In the genomic region with DNA sequence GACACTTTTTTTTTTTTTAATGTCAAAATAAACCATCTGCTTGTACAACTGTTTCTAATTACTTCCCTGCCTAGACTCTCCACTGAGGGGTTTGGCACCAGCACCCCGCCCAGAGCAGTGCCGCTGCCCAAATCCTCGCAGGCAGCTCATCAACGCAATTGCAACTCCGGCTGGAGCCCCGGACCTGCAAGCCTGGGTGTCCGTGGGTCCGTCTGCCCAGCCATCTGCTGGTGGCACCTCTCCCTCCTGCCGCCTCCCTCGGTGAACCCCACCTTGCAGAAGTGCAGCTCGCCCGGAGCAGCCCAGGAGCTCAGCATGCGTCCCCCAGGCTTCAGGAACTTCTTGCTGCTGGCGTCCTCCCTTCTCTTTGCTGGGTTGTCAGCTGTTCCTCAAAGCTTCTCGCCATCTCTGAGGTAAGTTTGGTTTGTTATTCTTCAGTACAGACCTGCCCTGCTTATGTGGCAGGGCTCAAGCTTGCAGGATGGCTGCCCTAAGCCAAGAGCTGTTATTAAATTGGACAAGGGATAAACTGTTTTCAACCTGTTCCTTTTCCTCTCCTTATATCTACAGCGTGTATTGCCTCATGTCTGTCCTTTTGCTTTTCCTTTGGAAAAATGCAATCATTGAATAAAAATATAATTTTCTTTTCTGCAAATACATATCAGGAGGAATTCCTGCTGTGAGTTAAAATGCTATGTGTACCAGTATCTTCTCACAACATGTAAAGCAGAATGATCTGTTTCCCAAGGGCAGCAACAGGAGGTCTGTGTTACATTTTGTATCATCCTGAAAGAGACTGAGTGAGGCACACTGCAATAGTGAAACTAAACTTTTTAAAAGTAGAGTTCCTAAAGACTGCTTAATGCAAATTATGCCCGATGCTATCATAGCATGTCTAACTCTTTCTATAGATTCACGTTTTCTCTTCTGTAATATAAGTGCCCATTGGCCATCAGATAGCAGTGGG, we compare ENCODE assay signal across 1 cellular context.
TF ChIP-seq lines count a peak whose summit lies in the region.

A gene with protein sequence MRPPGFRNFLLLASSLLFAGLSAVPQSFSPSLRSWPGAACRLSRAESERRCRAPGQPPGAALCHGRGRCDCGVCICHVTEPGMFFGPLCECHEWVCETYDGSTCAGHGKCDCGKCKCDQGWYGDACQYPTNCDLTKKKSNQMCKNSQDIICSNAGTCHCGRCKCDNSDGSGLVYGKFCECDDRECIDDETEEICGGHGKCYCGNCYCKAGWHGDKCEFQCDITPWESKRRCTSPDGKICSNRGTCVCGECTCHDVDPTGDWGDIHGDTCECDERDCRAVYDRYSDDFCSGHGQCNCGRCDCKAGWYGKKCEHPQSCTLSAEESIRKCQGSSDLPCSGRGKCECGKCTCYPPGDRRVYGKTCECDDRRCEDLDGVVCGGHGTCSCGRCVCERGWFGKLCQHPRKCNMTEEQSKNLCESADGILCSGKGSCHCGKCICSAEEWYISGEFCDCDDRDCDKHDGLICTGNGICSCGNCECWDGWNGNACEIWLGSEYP (plus strand): TSS at position 157 of the 967 bp plus-strand sequence. CDS start 159 bp downstream, at position 316.

TF ChIP-seq in GM12878, 131 proteins besides CTCF, POLR2A, EP300 and RAD21 (continued from another document):
- TF ChIP-seq, protein P1, sequence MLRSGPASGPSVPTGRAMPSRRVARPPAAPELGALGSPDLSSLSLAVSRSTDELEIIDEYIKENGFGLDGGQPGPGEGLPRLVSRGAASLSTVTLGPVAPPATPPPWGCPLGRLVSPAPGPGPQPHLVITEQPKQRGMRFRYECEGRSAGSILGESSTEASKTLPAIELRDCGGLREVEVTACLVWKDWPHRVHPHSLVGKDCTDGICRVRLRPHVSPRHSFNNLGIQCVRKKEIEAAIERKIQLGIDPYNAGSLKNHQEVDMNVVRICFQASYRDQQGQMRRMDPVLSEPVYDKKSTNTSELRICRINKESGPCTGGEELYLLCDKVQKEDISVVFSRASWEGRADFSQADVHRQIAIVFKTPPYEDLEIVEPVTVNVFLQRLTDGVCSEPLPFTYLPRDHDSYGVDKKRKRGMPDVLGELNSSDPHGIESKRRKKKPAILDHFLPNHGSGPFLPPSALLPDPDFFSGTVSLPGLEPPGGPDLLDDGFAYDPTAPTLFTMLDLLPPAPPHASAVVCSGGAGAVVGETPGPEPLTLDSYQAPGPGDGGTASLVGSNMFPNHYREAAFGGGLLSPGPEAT (IDR thresholded peaks at IDR 0.05; ENCODE audit: low read depth), result no peak
- TF ChIP-seq SMAD5 (IDR thresholded peaks at IDR 0.05; ENCODE audit: low read depth), result no peak
